8 cellular contexts compared by ENCODE assay signal in the genomic region with DNA sequence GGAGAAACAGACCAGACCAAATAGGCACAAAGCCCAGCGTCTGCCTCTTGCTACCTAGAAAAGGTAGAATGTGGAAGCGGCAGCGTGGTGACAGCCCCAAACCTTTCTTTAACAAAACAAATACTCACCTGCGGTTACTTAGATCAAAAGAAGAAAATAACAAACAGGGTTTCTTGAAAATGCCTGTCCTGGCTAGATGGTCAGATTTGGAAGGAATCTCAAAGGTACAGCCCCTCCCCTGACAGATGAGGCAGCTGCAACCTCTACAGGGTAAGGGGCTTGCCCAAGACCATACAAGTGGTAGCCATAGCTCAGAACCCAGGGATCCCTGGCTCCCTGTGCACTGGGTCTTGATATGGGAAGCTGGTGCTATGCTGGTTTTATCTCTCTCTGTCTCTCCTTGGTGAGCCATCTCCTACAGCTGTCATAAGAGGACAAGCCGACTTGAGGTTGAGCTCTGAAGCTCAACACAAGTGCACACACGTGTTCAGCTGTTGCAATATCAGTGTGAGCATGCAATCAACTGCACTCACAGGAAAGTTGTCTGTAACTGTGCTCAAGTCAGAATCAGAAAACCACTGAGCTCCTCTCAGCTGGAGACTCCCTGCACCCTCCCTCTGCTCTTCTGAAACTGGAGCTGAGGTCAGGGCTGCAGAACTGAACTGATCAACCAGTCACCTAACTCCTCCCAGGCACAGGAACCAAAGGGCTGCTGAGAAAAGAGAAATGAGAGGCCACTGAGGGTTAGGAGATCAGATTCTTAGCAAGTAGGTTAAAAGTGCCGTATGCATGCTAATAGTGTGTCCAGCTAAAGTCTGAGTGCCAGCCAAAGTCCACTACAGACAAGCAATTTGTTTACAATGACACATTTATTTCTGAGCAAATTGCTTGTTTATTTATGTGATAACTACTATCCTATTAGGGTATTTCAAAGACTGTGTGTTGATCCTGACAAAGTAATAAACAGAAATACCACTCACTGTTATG. TPM values are rescaled to one million over a fixed set of nuclear protein-coding genes. Genes with fewer than 3 reads are reported as not detected.
DNase-seq lines count a peak whose midpoint lies in the region; ATAC-seq and TF ChIP-seq lines count a peak whose summit lies in the region.

No MANE protein-coding gene starts in this region.

- no peak overlapping the region for H3K23ac ChIP-seq in mesendoderm (ENCODE audit: low read length)

- H3K9me3 Mint-ChIP-seq in chondrocyte (ENCODE audit: low read depth) = no peaks in the 10 kb centered on the region

- no peak overlapping the region for H3K9ac ChIP-seq in mesendoderm (ENCODE audit: low read length)

- H3K4me3 ChIP-seq in tibial nerve (no peak overlapping the region), mesendoderm (ENCODE audit: low read length) (no peak overlapping the region)

- no peak overlapping the region for H4K5ac ChIP-seq in mesendoderm (ENCODE audit: low read length)

- no peak overlapping the region for H3K4me2 ChIP-seq in mesendoderm (ENCODE audit: low read length)

- DNase-seq in NOMO-1 treated with dmso at 0.1 percent for 144 hours (lab: John Stamatoyannopoulos, UW; ENCODE audit: unreplicated experiment) = peak; percentile 93
- peak; percentile 9 for DNase-seq in chondrocyte (ENCODE audit: low spot score)
- peak; percentile 49 to 58 for DNase-seq in stimulated activated CD4-positive, alpha-beta T cell treated with anti-CD3 and anti-CD28 coated beads, Interleukin-2, amount 100 ng/mL, for 24 hours
- no peak for DNase-seq in tibial nerve (ENCODE audit: low spot score in 2 of 2)
- no peak for DNase-seq in AG08395 (ENCODE audit: low spot score)
- no peak for DNase-seq in mesendoderm

- H3K27ac Mint-ChIP-seq in chondrocyte (ENCODE audit: unreplicated experiment) = peak overlapping the region; percentile 61

- no peak overlapping the region for H3K4ac ChIP-seq in mesendoderm (ENCODE audit: low read depth, low read length)

- peaks cover 7% of the 10 kb centered on the region for H3K4me1 Mint-ChIP-seq in chondrocyte (ENCODE audit: low read depth)

- TF ChIP-seq EP300 in tibial nerve (IDR thresholded peaks at IDR 0.05) = peak in 1 of 2 donors; percentile 38

- no peak overlapping the region for H4K8ac ChIP-seq in mesendoderm (ENCODE audit: low read depth, low read length)

- TF ChIP-seq POLR2A in tibial nerve (IDR thresholded peaks at IDR 0.05) = no peak

- H3K4me1 ChIP-seq in tibial nerve (peaks cover 0 to 14% (median 11%) of the 10 kb centered on the region in 4 donors), mesendoderm (ENCODE audit: control insufficient read depth, low read depth, low read length) (no peaks in the 10 kb centered on the region)

- no peaks in the 10 kb centered on the region for H3K36me3 Mint-ChIP-seq in chondrocyte (ENCODE audit: low read depth)

- H2AK5ac ChIP-seq in mesendoderm (ENCODE audit: low read length) = no peak overlapping the region

- H3K4me3 Mint-ChIP-seq in chondrocyte (ENCODE audit: unreplicated experiment) = no peak overlapping the region

- no peaks in the 10 kb centered on the region for H3K36me3 ChIP-seq in tibial nerve
- no peaks in the 10 kb centered on the region for H3K36me3 ChIP-seq in mesendoderm (ENCODE audit: control insufficient read depth, insufficient read depth, low read length)

- no peak overlapping the region for H3K18ac ChIP-seq in mesendoderm (ENCODE audit: low read length)

- 73 to 74% methylated on average over 7 of the region's 7 CpGs for WGBS in tibial nerve, 2 donors
- no CpG with 5 or more reads among the region's 7 CpGs for WGBS in mesendoderm (ENCODE audit: extremely low coverage, insufficient coverage, low lambda C conversion rate)

- H3K27ac ChIP-seq in tibial nerve (no peak overlapping the region), mesendoderm (ENCODE audit: low read depth, low read length) (no peak overlapping the region)

- ATAC-seq in GM19035 (IDR thresholded peaks at IDR 0.05; ENCODE audit: unreplicated experiment) (peak; percentile 94), HG02798 (IDR thresholded peaks at IDR 0.05; ENCODE audit: poor library complexity, unreplicated experiment) (peak; percentile 98)

- no peak overlapping the region for H2BK120ac ChIP-seq in mesendoderm (ENCODE audit: low read depth, low read length)

- no peak for TF ChIP-seq CTCF in chondrocyte (IDR thresholded peaks at IDR 0.05)
- no peak for TF ChIP-seq CTCF in tibial nerve (IDR thresholded peaks at IDR 0.05)

- no peak overlapping the region for H3K56ac ChIP-seq in mesendoderm (ENCODE audit: low read length)

- H2BK5ac ChIP-seq in mesendoderm (ENCODE audit: low read length) = no peak overlapping the region

- H2BK15ac ChIP-seq in mesendoderm (replicated peaks; ENCODE audit: low read depth) = no peak overlapping the region

- H3K9me3 ChIP-seq in tibial nerve = no peaks in the 10 kb centered on the region

- H3K27me3 Mint-ChIP-seq in chondrocyte (ENCODE audit: low read depth) = peaks cover 19% of the 10 kb centered on the region

- peaks cover 0 to 2% of the 10 kb centered on the region in 2 donors for H3K27me3 ChIP-seq in tibial nerve
- H3K27me3 ChIP-seq in mesendoderm (ENCODE audit: insufficient read depth, low read length, poor library complexity) = peaks cover 3% of the 10 kb centered on the region

- H3K79me2 ChIP-seq in mesendoderm (ENCODE audit: control insufficient read depth, insufficient read depth, low read length) = no peaks in the 10 kb centered on the region

- no peaks in the 10 kb centered on the region for H3K79me1 ChIP-seq in mesendoderm (ENCODE audit: low read length)

RNA-seq across cellular contexts. Expression of a gene that starts 6.1 kb away (rescaled TPM):
- total RNA-seq in chondrocyte (1.1 to 1.5 TPM (median 1.4 TPM) in 3 replicates), tibial nerve (10 to 100 TPM; 11.1 to 18.9 (median 15.2) TPM)
- 1.1 TPM for polyA plus RNA-seq in mesendoderm (2013, experiment 1 of 2)
- polyA plus RNA-seq in mesendoderm (2013, experiment 2 of 2) = 1.3 TPM

RNA-seq across cellular contexts. Expression of a gene that starts 18.8 kb away (rescaled TPM):
- 6.7 to 14.1 TPM (median 13.2 TPM) in 3 replicates for total RNA-seq in chondrocyte
- total RNA-seq in tibial nerve = 10 to 100 TPM; 12.7 to 26.9 (median 20.4) TPM
- 41.6 TPM for polyA plus RNA-seq in mesendoderm (2013, experiment 1 of 2)
- 41.5 TPM for polyA plus RNA-seq in mesendoderm (2013, experiment 2 of 2)

Comparison
In these comparisons a context has a peak if more than half of its experiments do, and no peak if none do; other contexts are left out.
1. DNase-seq: peak in NOMO-1 treated with dmso at 0.1 percent for 144 hours (single experiment), chondrocyte (single experiment) and stimulated activated CD4-positive, alpha-beta T cell treated with anti-CD3 and anti-CD28 coated beads, Interleukin-2, amount 100 ng/mL, for 24 hours (2 of 2); none in tibial nerve (0 of 2), AG08395 (single experiment) and mesendoderm (single experiment).